In the genomic region with DNA sequence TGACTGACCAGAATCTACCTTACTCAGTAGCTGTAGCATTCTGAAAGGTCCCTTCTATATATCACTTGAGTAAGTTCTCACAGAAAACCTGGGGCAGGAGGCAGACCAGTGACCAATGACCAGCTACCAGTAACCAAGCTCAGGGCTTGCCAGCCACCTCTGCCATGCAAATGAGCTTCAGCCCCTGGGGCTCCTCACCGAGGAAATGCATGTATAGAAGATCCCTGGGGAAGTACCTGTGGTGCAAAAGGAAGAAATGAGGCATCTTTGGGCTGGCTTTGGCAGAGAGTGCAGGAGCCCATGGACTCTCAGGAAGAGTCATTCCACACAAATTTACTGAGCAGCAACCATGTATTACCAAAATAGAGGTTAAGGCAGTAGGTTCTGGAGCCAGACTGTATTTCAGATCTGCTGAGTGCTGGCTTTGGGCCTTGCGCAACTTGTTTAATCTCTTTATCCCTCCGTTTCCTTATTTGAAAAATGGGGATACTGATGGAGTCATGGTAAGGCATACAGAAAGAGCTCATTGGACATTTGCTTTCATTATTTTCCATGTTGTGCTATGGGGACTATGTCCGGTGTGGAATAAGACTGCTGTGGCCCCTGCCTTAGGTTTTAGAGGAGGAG, we compare ENCODE assay signal across 21 cellular contexts.
"Had no signal": no experiment of that assay in that cellular context is flagged by ENCODE, and none has a peak within 500 bp of the region (broad histone marks: within the 10 kb centered on the region; RNA-seq: fewer than 3 reads in every experiment).

No MANE protein-coding gene starts in this region.

- H3K27me3 ChIP-seq: colonic mucosa, neural progenitor cell, pancreas, tibial nerve, vagina had no signal

- H3K9me3 ChIP-seq: colonic mucosa, pancreas, upper lobe of right lung, vagina had no signal

- H2AFZ ChIP-seq: neural progenitor cell had no signal

- H3K4me3 Mint-ChIP-seq: natural killer cell treated with Interleukin-12 subunit alpha and Interleukin-12 subunit beta and Interleukin-15 and Interleukin-18, amount 100 ng/mL, for 72 hours; neural progenitor cell had no signal

- H3K4me2 ChIP-seq: neural progenitor cell, smooth muscle cell had no signal

- H3K27ac ChIP-seq: colonic mucosa, heart left ventricle, neural progenitor cell, pancreas, tibial nerve, upper lobe of right lung, vagina had no signal

- H3K9me3 Mint-ChIP-seq: natural killer cell treated with Interleukin-12 subunit alpha and Interleukin-12 subunit beta and Interleukin-15 and Interleukin-18, amount 100 ng/mL, for 72 hours; neural progenitor cell had no signal

- H3K27ac Mint-ChIP-seq: natural killer cell treated with Interleukin-12 subunit alpha and Interleukin-12 subunit beta and Interleukin-15 and Interleukin-18, amount 100 ng/mL, for 72 hours; neural progenitor cell; progenitor cell of endocrine pancreas had no signal

- H3K36me3 ChIP-seq: colonic mucosa, heart left ventricle, neural progenitor cell, pancreas, tibial nerve, upper lobe of right lung, vagina had no signal

- H3K4me3 ChIP-seq: colonic mucosa, heart left ventricle, neural progenitor cell, pancreas, smooth muscle cell, tibial nerve, upper lobe of right lung, vagina had no signal

- H3K36me3 Mint-ChIP-seq: natural killer cell treated with Interleukin-12 subunit alpha and Interleukin-12 subunit beta and Interleukin-15 and Interleukin-18, amount 100 ng/mL, for 72 hours; neural progenitor cell had no signal

- FAIRE-seq: frontal cortex, pancreas had no signal

- DNase-seq: colonic mucosa; dermis blood vessel endothelial cell; erythroblast; heart left ventricle; hippocampal formation; islet precursor cell; midbrain; occipital lobe; pancreas; right cardiac atrium; stimulated activated CD4-positive, alpha-beta T cell treated with anti-CD3 and anti-CD28 coated beads, Interleukin-2, amount 100 ng/mL, for 48 hours; stimulated activated naive CD4-positive, alpha-beta T cell treated with Interleukin-2 at 50 U/mL for 16 hours; upper lobe of right lung had no signal

- H3K4me1 ChIP-seq: colonic mucosa, heart left ventricle, neural progenitor cell, pancreas, tibial nerve, upper lobe of right lung, vagina had no signal

- ATAC-seq: heart left ventricle; left lobe of liver; natural killer cell treated with Interleukin-12 subunit alpha and Interleukin-12 subunit beta and Interleukin-15 and Interleukin-18, amount 100 ng/mL, for 72 hours; pancreas; right cardiac atrium had no signal

- H3K9ac ChIP-seq: neural progenitor cell had no signal
